21 cellular contexts compared by ENCODE assay signal in genomic region chr17:12953126-12953525, GRCh38.
DNase-seq lines count a peak whose midpoint lies in the region; ATAC-seq, FAIRE-seq and TF ChIP-seq lines count a peak whose summit lies in the region.
"Had no signal": no experiment of that assay in that cellular context is flagged by ENCODE, and none has a peak within 500 bp of the region (broad histone marks: within the 10 kb centered on the region; RNA-seq: fewer than 3 reads in every experiment).

No MANE protein-coding gene starts in this region.

- intact Hi-C loops in gastrocnemius medialis (cut with DNase I; ENCODE audit: low total_unique reads) = no loop called here

- no peak for TF ChIP-seq CTCF in gastrocnemius medialis (IDR thresholded peaks at IDR 0.05 in 4 of 5, conservative IDR thresholded peaks at IDR 0.05 in 1 of 5)

- H2BK15ac ChIP-seq in neuronal stem cell (ENCODE audit: low read length) = no peak overlapping the region

- H3K36me3 ChIP-seq in neuronal stem cell (replicated peaks in 1 of 2; ENCODE audit: control insufficient read depth in 2 of 2, insufficient read depth in 2 of 2, low read length in 2 of 2) (peaks cover 0 to 15% of the 10 kb centered on the region in 2 donors), gastrocnemius medialis (peaks cover 0 to 6% of the 10 kb centered on the region in 2 donors)
- H3K36me3 ChIP-seq: HAP-1 had no signal

- H4K91ac ChIP-seq in neuronal stem cell (ENCODE audit: low read depth, low read length, poor library complexity) = no peak overlapping the region

- H2AFZ ChIP-seq in neuronal stem cell (ENCODE audit: low read length) = no peak overlapping the region
- H2AFZ ChIP-seq: GM23338 had no signal

- no peak overlapping the region for H2AK5ac ChIP-seq in neuronal stem cell (ENCODE audit: low read depth, low read length)

- no peak overlapping the region for H3K4me2 ChIP-seq in neuronal stem cell (ENCODE audit: insufficient read depth, low read length, poor library complexity, severe bottlenecking)
- H3K4me2 ChIP-seq: A549, GM23338 had no signal

- H3K9ac ChIP-seq in neuronal stem cell (ENCODE audit: low read depth, low read length, poor library complexity) = no peak overlapping the region

- no peak overlapping the region for H3K23ac ChIP-seq in neuronal stem cell (ENCODE audit: low read depth, low read length, poor library complexity)

- H3K79me1 ChIP-seq in neuronal stem cell (ENCODE audit: low read depth, low read length) = no peaks in the 10 kb centered on the region

- H2BK12ac ChIP-seq in neuronal stem cell (ENCODE audit: low read length) = no peak overlapping the region

- no CpG with 5 or more reads among the region's 12 CpGs for WGBS in neuronal stem cell (ENCODE audit: extremely low coverage in 2 of 2, insufficient read length in 2 of 2, insufficient replicate concordance in 1 of 2), 2 donors

- no peak overlapping the region for H3K18ac ChIP-seq in neuronal stem cell (ENCODE audit: low read length)

- H3K9me3 ChIP-seq in neuronal stem cell (replicated peaks in 1 of 2; ENCODE audit: control insufficient read depth in 2 of 2, insufficient read depth in 1 of 2, low read depth in 1 of 2, low read length in 2 of 2) (peaks cover 0 to 5% of the 10 kb centered on the region in 2 donors), gastrocnemius medialis (no peaks in the 10 kb centered on the region)
- H3K9me3 ChIP-seq: HAP-1 had no signal

- peak overlapping the region; percentile 61 for H3K14ac ChIP-seq in neuronal stem cell (ENCODE audit: low read length)

- no peak overlapping the region for H2BK5ac ChIP-seq in neuronal stem cell (ENCODE audit: low read length)

- no peak overlapping the region for H3K4ac ChIP-seq in neuronal stem cell (ENCODE audit: low read length)

- FAIRE-seq in H54 (lab: Jason Lieb, UNC) = no peak
- FAIRE-seq: A549, G401.6, GM12892 had no signal

- DNase-seq in G401 (ENCODE audit: low spot score) = peak; percentile 51
- DNase-seq in cerebellar cortex (ENCODE audit: low spot score) = peak; percentile 40
- DNase-seq in neuronal stem cell (ENCODE audit: low spot score) = no peak
- peak; percentile 44 for DNase-seq in superior temporal gyrus (ENCODE audit: extremely low spot score)
- DNase-seq in H54 (ENCODE audit: insufficient read length, low spot score) = no peak
- no peak for DNase-seq in gastrocnemius medialis
- DNase-seq in NCI-H2029 treated with DMSO at 0.1 percent for 48 hours (lab: John Stamatoyannopoulos, UW) = no peak
- DNase-seq: 8988T; ACHN; AML-193; Calu3; CD4-positive, alpha-beta memory T cell; COR-L47; DMS53; DMS79 treated with DMSO at 0.1 percent for 48 hours; HFFc6 had no signal

- no peak overlapping the region for H2BK120ac ChIP-seq in neuronal stem cell (ENCODE audit: low read depth, low read length)

- H3K27ac ChIP-seq in neuronal stem cell (replicated peaks; ENCODE audit: low read length) = no peak overlapping the region
- no peak overlapping the region for H3K27ac ChIP-seq in gastrocnemius medialis
- H3K27ac ChIP-seq: A549 had no signal

- TF ChIP-seq POLR2A in H54 (IDR thresholded peaks at IDR 0.05; ENCODE audit: low read depth, low read length) (no peak), gastrocnemius medialis (IDR thresholded peaks at IDR 0.05) (no peak)

- H3K27me3 ChIP-seq in neuronal stem cell (ENCODE audit: control insufficient read depth in 3 of 3, insufficient read depth in 3 of 3, low read depth in 1 of 3, low read length in 3 of 3) (no peaks in the 10 kb centered on the region), gastrocnemius medialis (no peaks in the 10 kb centered on the region)

- no peak for ATAC-seq in gastrocnemius medialis
- ATAC-seq: A549, GM23338 had no signal

- in situ Hi-C loops in G401 (cut with HindIII; ENCODE audit: low sequenced_read_pairs) (no loop called here), gastrocnemius medialis (cut with MboI; ENCODE audit: low sequenced_read_pairs in 4 of 4) (no loop called here)

- H3K4me3 ChIP-seq in neuronal stem cell (ENCODE audit: low read length in 2 of 2) (no peak overlapping the region), gastrocnemius medialis (no peak overlapping the region)
- H3K4me3 ChIP-seq: A549, GM23338, HAP-1 had no signal

- no peak overlapping the region for H4K8ac ChIP-seq in neuronal stem cell (ENCODE audit: low read depth, low read length)

- H3K4me1 ChIP-seq in neuronal stem cell (ENCODE audit: control insufficient read depth in 2 of 2, insufficient read depth in 1 of 2, low read depth in 1 of 2, low read length in 2 of 2) = no peaks in the 10 kb centered on the region
- no peaks in the 10 kb centered on the region for H3K4me1 ChIP-seq in gastrocnemius medialis
- H3K4me1 ChIP-seq: A549, HAP-1 had no signal

Comparison
In these comparisons a context has a peak if more than half of its experiments do, and no peak if none do; other contexts are left out.
1. DNase-seq: peak in G401 (single experiment), cerebellar cortex (single experiment) and superior temporal gyrus (single experiment); none in neuronal stem cell (single experiment), H54 (single experiment), gastrocnemius medialis (0 of 2) and NCI-H2029 treated with DMSO at 0.1 percent for 48 hours (single experiment).